ENCODE assay signal across 1 cellular context in the genomic region with DNA sequence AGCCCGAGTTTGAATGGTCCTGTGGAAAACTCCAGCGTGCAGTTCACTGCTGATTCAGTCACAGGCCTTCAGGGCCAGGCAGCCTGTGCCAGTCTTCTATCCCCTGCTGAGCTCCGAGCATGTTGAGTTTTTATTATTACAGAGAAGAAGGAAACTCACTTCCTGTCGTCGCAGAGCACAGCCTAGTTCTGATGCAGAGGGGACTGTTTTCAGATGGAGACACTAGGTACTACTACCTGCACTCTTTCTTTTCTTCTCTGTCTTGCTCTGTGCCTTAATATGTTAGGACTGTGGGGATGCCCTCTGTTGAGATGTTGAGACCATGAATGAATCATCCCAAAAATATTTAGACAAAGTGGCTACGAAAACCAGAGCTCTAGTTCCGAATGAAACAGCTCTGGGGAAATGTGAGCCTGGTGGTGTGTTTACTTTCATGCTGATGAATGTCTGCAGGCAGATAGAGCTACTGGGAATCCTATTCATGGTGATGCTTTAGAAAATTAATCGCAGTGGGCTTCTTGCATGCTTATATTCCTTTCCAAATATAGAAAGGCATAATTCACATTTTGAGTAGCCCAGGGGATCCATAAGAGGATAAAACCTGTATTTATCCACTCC.
TF ChIP-seq lines count a peak whose summit lies in the region.

No MANE protein-coding gene starts in this region.

TF ChIP-seq in IMR-90, 13 proteins besides CTCF, POLR2A, EP300 and RAD21:
- TF ChIP-seq CHD1 (IDR thresholded peaks at IDR 0.05; ENCODE audit: low read depth, low read length) (no peak), FOS (IDR thresholded peaks at IDR 0.05; ENCODE audit: low read depth, low read length) (peak; percentile 60; the same call in 1 of the 2 replicates), SMC3 (IDR thresholded peaks at IDR 0.05; ENCODE audit: low read depth, low read length) (no peak), RCOR1 (IDR thresholded peaks at IDR 0.05; ENCODE audit: insufficient replicate concordance, low read length) (no peak), CEBPB (IDR thresholded peaks at IDR 0.05; ENCODE audit: low read depth, low read length) (no peak)
